1 cellular context compared by ENCODE assay signal in genomic region chr9:95090871-95091573, GRCh38.
TF ChIP-seq lines count a peak whose summit lies in the region.

No MANE protein-coding gene starts in this region.

TF ChIP-seq in SK-N-SH, 30 proteins besides CTCF, POLR2A, EP300 and RAD21 (continued from another document):
- TF ChIP-seq IRF3 (IDR thresholded peaks at IDR 0.05; ENCODE audit: low read depth, low read length) (no peak), PBX3 (IDR thresholded peaks at IDR 0.05) (no peak)
